In the genomic region with DNA sequence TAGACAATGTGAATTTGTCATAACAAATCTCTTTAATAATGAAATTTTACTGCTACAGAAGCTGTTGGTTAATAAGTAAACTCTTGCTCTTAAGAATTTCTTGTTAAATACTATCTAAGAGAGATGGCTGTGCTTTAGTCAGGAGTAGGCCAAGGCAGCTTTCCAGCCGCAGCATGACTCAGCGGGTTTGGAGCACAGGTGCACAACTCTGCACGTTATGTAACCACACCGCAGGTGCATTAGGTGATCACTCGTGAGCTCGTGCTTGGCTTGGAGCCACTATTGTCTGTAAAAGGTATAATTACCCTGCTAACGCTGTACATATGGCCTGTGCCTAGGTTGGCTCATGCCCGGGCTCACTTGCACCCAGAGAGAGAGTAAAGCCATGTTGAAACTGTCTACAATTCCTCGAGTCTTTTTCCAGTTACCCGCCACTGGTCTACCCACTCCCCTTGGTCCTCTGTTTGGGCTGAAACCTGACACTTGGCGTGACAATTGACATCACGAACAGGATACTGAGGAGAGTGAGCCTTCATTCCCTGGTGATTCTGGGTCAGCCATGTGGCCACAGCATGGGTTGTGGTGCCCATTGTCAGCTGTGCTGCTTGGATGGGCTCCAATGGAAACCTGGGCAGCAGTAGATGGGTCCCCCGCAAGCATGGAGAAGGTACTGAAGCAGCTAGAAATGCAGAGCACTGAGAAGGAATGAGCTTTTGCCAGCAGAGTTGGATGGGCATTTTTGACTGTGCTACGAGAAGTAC, we compare ENCODE assay signal across 1 cellular context.
TF ChIP-seq lines count a peak whose summit lies in the region.

No MANE protein-coding gene starts in this region.

TF ChIP-seq in IMR-90, 13 proteins besides CTCF, POLR2A, EP300 and RAD21:
- TF ChIP-seq MAZ (IDR thresholded peaks at IDR 0.05; ENCODE audit: borderline replicate concordance, low read depth, low read length) (no peak), MAFK (IDR thresholded peaks at IDR 0.05; ENCODE audit: low read depth, low read length) (no peak), CEBPB (IDR thresholded peaks at IDR 0.05; ENCODE audit: low read depth, low read length) (no peak), NFE2L2 (IDR thresholded peaks at IDR 0.05; ENCODE audit: low read depth, low read length) (0 out of 2 replicates have a peak, but pooled peaks have one; percentile 41)
- TF ChIP-seq, protein P1, sequence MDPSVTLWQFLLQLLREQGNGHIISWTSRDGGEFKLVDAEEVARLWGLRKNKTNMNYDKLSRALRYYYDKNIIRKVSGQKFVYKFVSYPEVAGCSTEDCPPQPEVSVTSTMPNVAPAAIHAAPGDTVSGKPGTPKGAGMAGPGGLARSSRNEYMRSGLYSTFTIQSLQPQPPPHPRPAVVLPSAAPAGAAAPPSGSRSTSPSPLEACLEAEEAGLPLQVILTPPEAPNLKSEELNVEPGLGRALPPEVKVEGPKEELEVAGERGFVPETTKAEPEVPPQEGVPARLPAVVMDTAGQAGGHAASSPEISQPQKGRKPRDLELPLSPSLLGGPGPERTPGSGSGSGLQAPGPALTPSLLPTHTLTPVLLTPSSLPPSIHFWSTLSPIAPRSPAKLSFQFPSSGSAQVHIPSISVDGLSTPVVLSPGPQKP (IDR thresholded peaks at IDR 0.05; ENCODE audit: borderline replicate concordance, low read depth, low read length), result no peak
- TF ChIP-seq, protein P2, sequence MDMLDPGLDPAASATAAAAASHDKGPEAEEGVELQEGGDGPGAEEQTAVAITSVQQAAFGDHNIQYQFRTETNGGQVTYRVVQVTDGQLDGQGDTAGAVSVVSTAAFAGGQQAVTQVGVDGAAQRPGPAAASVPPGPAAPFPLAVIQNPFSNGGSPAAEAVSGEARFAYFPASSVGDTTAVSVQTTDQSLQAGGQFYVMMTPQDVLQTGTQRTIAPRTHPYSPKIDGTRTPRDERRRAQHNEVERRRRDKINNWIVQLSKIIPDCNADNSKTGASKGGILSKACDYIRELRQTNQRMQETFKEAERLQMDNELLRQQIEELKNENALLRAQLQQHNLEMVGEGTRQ (IDR thresholded peaks at IDR 0.05; ENCODE audit: low read depth, low read length), result no peak
